ENCODE assay signal across 17 cellular contexts in genomic region chr5:151084363-151084762, GRCh38. TPM values are rescaled to one million over a fixed set of nuclear protein-coding genes. Genes with fewer than 3 reads are reported as not detected.
DNase-seq lines count a peak whose midpoint lies in the region; ATAC-seq, FAIRE-seq and TF ChIP-seq lines count a peak whose summit lies in the region.
"Had no signal": no experiment of that assay in that cellular context is flagged by ENCODE, and none has a peak within 500 bp of the region (broad histone marks: within the 10 kb centered on the region; RNA-seq: fewer than 3 reads in every experiment).

No MANE protein-coding gene starts in this region.

- no peaks in the 10 kb centered on the region for H3K27me3 ChIP-seq in right lobe of liver
- H3K27me3 ChIP-seq: vagina had no signal

- no peak for ATAC-seq in activated naive CD8-positive, alpha-beta T cell treated with anti-CD3 and anti-CD28 coated beads, Interleukin-2, amount 50 U/mL, for 24 hours
- no peak for ATAC-seq in right lobe of liver
- ATAC-seq: activated naive CD4-positive, alpha-beta T cell treated with anti-CD3 and anti-CD28 coated beads, Interleukin-2, amount 50 U/mL, for 72 hours had no signal

- H3K27me3 Mint-ChIP-seq in activated naive CD4-positive, alpha-beta T cell treated with anti-CD3 and anti-CD28 coated beads, Interleukin-2, amount 10 ng/mL, durations not matched to agents 7 days and 5 days, result no peaks in the 10 kb centered on the region
- peaks cover 3% of the 10 kb centered on the region for H3K27me3 Mint-ChIP-seq in activated naive CD8-positive, alpha-beta T cell treated with anti-CD3 and anti-CD28 coated beads, Interleukin-2, amount 50 U/mL, for 24 hours

- no peaks in the 10 kb centered on the region for H3K36me3 ChIP-seq in right lobe of liver
- H3K36me3 ChIP-seq: vagina had no signal

- no peak overlapping the region for H3K4me3 Mint-ChIP-seq in activated naive CD4-positive, alpha-beta T cell treated with anti-CD3 and anti-CD28 coated beads, Interleukin-2, amount 10 ng/mL, durations not matched to agents 7 days and 5 days
- H3K4me3 Mint-ChIP-seq in activated naive CD8-positive, alpha-beta T cell treated with anti-CD3 and anti-CD28 coated beads, Interleukin-2, amount 50 U/mL, for 24 hours, result peak overlapping the region; percentile 84

- TF ChIP-seq CTCF in right lobe of liver (IDR thresholded peaks at IDR 0.05), result no peak
- TF ChIP-seq CTCF in lower leg skin (IDR thresholded peaks at IDR 0.05), result no peak

- 94% methylated on average over 7 of the region's 7 CpGs for WGBS in right lobe of liver (ENCODE audit: insufficient coverage, low coverage, low lambda C conversion rate, missing lambda C conversion rate)
- 88 to 95% methylated on average over 7 of the region's 7 CpGs for WGBS in lower leg skin, 2 donors

- H3K36me3 Mint-ChIP-seq in activated naive CD4-positive, alpha-beta T cell treated with anti-CD3 and anti-CD28 coated beads, Interleukin-2, amount 10 ng/mL, durations not matched to agents 7 days and 5 days, result peaks cover 5% of the 10 kb centered on the region
- H3K36me3 Mint-ChIP-seq in activated naive CD8-positive, alpha-beta T cell treated with anti-CD3 and anti-CD28 coated beads, Interleukin-2, amount 50 U/mL, for 24 hours (ENCODE audit: low read depth), result peaks cover 5% of the 10 kb centered on the region

- CTCF ChIA-PET in activated naive CD4-positive, alpha-beta T cell treated with anti-CD3 and anti-CD28 coated beads, Interleukin-2, amount 10 ng/mL, durations not matched to agents 7 days and 5 days (lab: Charles Lee), result interaction anchor here (0.9 to 3.8 kb wide), 3 partner anchors 28 to 33 kb away, joined by 3 to 27 read pairs (median 3); no protein-coding TSS in a partner anchor

- H3K9me3 Mint-ChIP-seq in activated naive CD4-positive, alpha-beta T cell treated with anti-CD3 and anti-CD28 coated beads, Interleukin-2, amount 10 ng/mL, durations not matched to agents 7 days and 5 days, result no peaks in the 10 kb centered on the region
- H3K9me3 Mint-ChIP-seq in activated naive CD8-positive, alpha-beta T cell treated with anti-CD3 and anti-CD28 coated beads, Interleukin-2, amount 50 U/mL, for 24 hours, result no peaks in the 10 kb centered on the region
- H3K9me3 Mint-ChIP-seq: activated naive CD4-positive, alpha-beta T cell treated with anti-CD3 and anti-CD28 coated beads, Interleukin-2, amount 50 U/mL, for 72 hours had no signal

- H3K27ac Mint-ChIP-seq in activated naive CD4-positive, alpha-beta T cell treated with anti-CD3 and anti-CD28 coated beads, Interleukin-2, amount 10 ng/mL, durations not matched to agents 7 days and 5 days, result peak overlapping the region; percentile 31
- no peak overlapping the region for H3K27ac Mint-ChIP-seq in activated naive CD8-positive, alpha-beta T cell treated with anti-CD3 and anti-CD28 coated beads, Interleukin-2, amount 50 U/mL, for 24 hours

- H3K27ac ChIP-seq in right lobe of liver, result peak overlapping the region in 2 of 3 donors; percentile 64 to 84

- H3K4me1 Mint-ChIP-seq in activated naive CD4-positive, alpha-beta T cell treated with anti-CD3 and anti-CD28 coated beads, Interleukin-2, amount 10 ng/mL, durations not matched to agents 7 days and 5 days, result peaks cover 65% of the 10 kb centered on the region
- peaks cover 72% of the 10 kb centered on the region for H3K4me1 Mint-ChIP-seq in activated naive CD8-positive, alpha-beta T cell treated with anti-CD3 and anti-CD28 coated beads, Interleukin-2, amount 50 U/mL, for 24 hours

- H3K4me3 ChIP-seq in right lobe of liver (no peak overlapping the region), lower leg skin (ENCODE audit: low read depth, poor library complexity, severe bottlenecking) (no peak overlapping the region)
- H3K4me3 ChIP-seq: vagina had no signal

- no peak for TF ChIP-seq POLR2A in right lobe of liver (IDR thresholded peaks at IDR 0.05)
- no peak for TF ChIP-seq POLR2A in lower leg skin (IDR thresholded peaks at IDR 0.05)

- no peak for DNase-seq in activated naive CD4-positive, alpha-beta T cell treated with anti-CD3 and anti-CD28 coated beads, Interleukin-2, amount 10 ng/mL, durations not matched to agents 7 days and 5 days
- DNase-seq in activated naive CD4-positive, alpha-beta T cell treated with anti-CD3 and anti-CD28 coated beads, Interleukin-2, amount 50 U/mL, for 16 hours, result no peak
- no peak for DNase-seq in activated naive CD8-positive, alpha-beta T cell treated with anti-CD3 and anti-CD28 coated beads, Interleukin-2, amount 50 U/mL, for 24 hours
- DNase-seq in right lobe of liver (no peak), HTR-8/SVneo (ENCODE audit: insufficient read length, low spot score) (no peak), NCI-H1436 treated with DMSO at 0.1 percent for 48 hours (lab: John Stamatoyannopoulos, UW) (no peak), amygdala (lab: John Stamatoyannopoulos, UW) (no peak), lower leg skin (ENCODE audit: low spot score in 2 of 2) (no peak)
- DNase-seq: AML-193, EL, islet precursor cell, NCI-H1417, NCI-H69, Right ventricle myocardium superior had no signal

- intact Hi-C loops in right lobe of liver (cut with DNase I), result no loop called here
- intact Hi-C loops in lower leg skin (cut with DNase I; ENCODE audit: low total_unique reads), result no loop called here

- peaks cover 0 to 41% (median 9%) of the 10 kb centered on the region in 4 donors for H3K4me1 ChIP-seq in right lobe of liver

- H3K9me3 ChIP-seq in right lobe of liver, result no peaks in the 10 kb centered on the region
- H3K9me3 ChIP-seq: vagina had no signal

- no peak for FAIRE-seq in HTR-8/SVneo (lab: Jason Lieb, UNC)
- FAIRE-seq: frontal cortex had no signal

RNA-seq across cellular contexts. Expression of gene TNIP1, which starts 3.5 kb away (rescaled TPM):
- total RNA-seq in right lobe of liver (100 to 1,000 TPM in 1 of 6 experiments, 10 to 100 TPM in 5; 70.1 to 155 (median 79.1) TPM), lower leg skin (100 to 1,000 TPM in 1 of 4 donors, 10 to 100 TPM in 3; 91.2 to 123 (median 98.1) TPM)
